ENCODE assay signal across 8 cellular contexts in genomic region chr1:44721521-44722361, GRCh38. TPM values are rescaled to one million over a fixed set of nuclear protein-coding genes. Genes with fewer than 3 reads are reported as not detected.
DNase-seq lines count a peak whose midpoint lies in the region; ATAC-seq and TF ChIP-seq lines count a peak whose summit lies in the region.

No MANE protein-coding gene starts in this region.

- intact Hi-C loops in left ventricle myocardium superior (cut with micrococcal nuclease), result no loop called here

- no peak for TF ChIP-seq RAD21 in Ishikawa (IDR thresholded peaks at IDR 0.05; ENCODE audit: low read depth)

- H3K27ac ChIP-seq in RWPE2 (ENCODE audit: poor library complexity, severe bottlenecking), result peak overlapping the region; percentile 49
- peak overlapping the region; percentile 69 for H3K27ac ChIP-seq in smooth muscle cell (ENCODE audit: low read depth)

- TF ChIP-seq EP300 in Ishikawa (IDR thresholded peaks at IDR 0.05; ENCODE audit: borderline replicate concordance), result peak; percentile 67; the same call in 1 of the 2 replicates

- 38% methylated on average over 14 of the region's 14 CpGs for WGBS in smooth muscle cell (ENCODE audit: low lambda C conversion rate)

- no peaks in the 10 kb centered on the region for H4K20me1 ChIP-seq in smooth muscle cell (ENCODE audit: low read depth)

- ATAC-seq in GM21786 (IDR thresholded peaks at IDR 0.05; ENCODE audit: unreplicated experiment) (peak; percentile 72), RWPE2 (ENCODE audit: low read depth) (peak; percentile 94), left ventricle myocardium superior (peak; percentile 74)

- H3K4me2 ChIP-seq in smooth muscle cell, result peak overlapping the region; percentile 48

- no peak overlapping the region for H3K4me3 ChIP-seq in RWPE2 (ENCODE audit: severe bottlenecking)
- H3K4me3 ChIP-seq in smooth muscle cell, result no peak overlapping the region

- H3F3A ChIP-seq in smooth muscle cell (ENCODE audit: low read depth), result no peaks in the 10 kb centered on the region

- no peaks in the 10 kb centered on the region for H3K79me2 ChIP-seq in smooth muscle cell (ENCODE audit: low read depth)

- H2AFZ ChIP-seq in smooth muscle cell (ENCODE audit: low read depth), result no peak overlapping the region

- peaks cover 2% of the 10 kb centered on the region for H3K4me1 ChIP-seq in RWPE2 (ENCODE audit: insufficient read depth, poor library complexity, severe bottlenecking)
- no peaks in the 10 kb centered on the region for H3K4me1 ChIP-seq in smooth muscle cell (ENCODE audit: low read depth)

- no peaks in the 10 kb centered on the region for H3K36me3 ChIP-seq in RWPE2 (ENCODE audit: low read depth)
- H3K36me3 ChIP-seq in smooth muscle cell (ENCODE audit: low read depth), result no peaks in the 10 kb centered on the region

- no peak overlapping the region for H3K9ac ChIP-seq in smooth muscle cell (ENCODE audit: low read depth)

- H3K27me3 ChIP-seq in RWPE2 (ENCODE audit: insufficient read depth, poor library complexity, severe bottlenecking), result no peaks in the 10 kb centered on the region
- no peaks in the 10 kb centered on the region for H3K27me3 ChIP-seq in smooth muscle cell (ENCODE audit: low read depth)

- H3K9me3 ChIP-seq in RWPE2 (ENCODE audit: severe bottlenecking), result no peaks in the 10 kb centered on the region
- H3K9me3 ChIP-seq in smooth muscle cell (replicated peaks; ENCODE audit: low read depth), result no peaks in the 10 kb centered on the region

- no peak for TF ChIP-seq CTCF in RWPE2 (IDR thresholded peaks at IDR 0.05; ENCODE audit: poor library complexity, severe bottlenecking)
- no peak for TF ChIP-seq CTCF in smooth muscle cell (IDR thresholded peaks at IDR 0.05; ENCODE audit: borderline replicate concordance, insufficient read depth, poor library complexity, severe bottlenecking)

- DNase-seq in GDM1 (lab: John Stamatoyannopoulos, UW) (peak; percentile 89), RWPE2 (ENCODE audit: low spot score) (peak; percentile 87), left ventricle myocardium superior (no peak), smooth muscle cell (lab: John Stamatoyannopoulos, UW; ENCODE audit: unreplicated experiment) (no peak), mesenteric fat pad (ENCODE audit: low spot score) (no peak)
- peak; percentile 83 for DNase-seq in activated naive CD4-positive, alpha-beta T cell treated with Interleukin-2 at 50 U/mL for 16 hours

TF ChIP-seq in Ishikawa, 13 proteins besides CTCF, POLR2A, EP300 and RAD21:
- TF ChIP-seq YY1 (IDR thresholded peaks at IDR 0.05; ENCODE audit: low read depth) (peak; percentile 68; the same call in 1 of the 2 replicates), CEBPB (IDR thresholded peaks at IDR 0.05) (0 out of 2 replicates have a peak, but pooled peaks have one; percentile 29), NFIC (IDR thresholded peaks at IDR 0.05) (peak; percentile 48), FOXM1 (IDR thresholded peaks at IDR 0.05; ENCODE audit: borderline replicate concordance, low read depth) (0 out of 2 replicates have a peak, but pooled peaks have one; percentile 48), EGR1 (IDR thresholded peaks at IDR 0.05) (0 out of 2 replicates have a peak, but pooled peaks have one; percentile 37), TEAD4 (IDR thresholded peaks at IDR 0.05) (peak; percentile 74; the same call in 1 of the 2 replicates), MAX (IDR thresholded peaks at IDR 0.05) (peak; percentile 53; the same call in 1 of the 2 replicates), TCF12 (IDR thresholded peaks at IDR 0.05; ENCODE audit: low read depth) (peak; percentile 90), CREB1 (IDR thresholded peaks at IDR 0.05; ENCODE audit: low read depth) (no peak)
- TF ChIP-seq, protein P1, sequence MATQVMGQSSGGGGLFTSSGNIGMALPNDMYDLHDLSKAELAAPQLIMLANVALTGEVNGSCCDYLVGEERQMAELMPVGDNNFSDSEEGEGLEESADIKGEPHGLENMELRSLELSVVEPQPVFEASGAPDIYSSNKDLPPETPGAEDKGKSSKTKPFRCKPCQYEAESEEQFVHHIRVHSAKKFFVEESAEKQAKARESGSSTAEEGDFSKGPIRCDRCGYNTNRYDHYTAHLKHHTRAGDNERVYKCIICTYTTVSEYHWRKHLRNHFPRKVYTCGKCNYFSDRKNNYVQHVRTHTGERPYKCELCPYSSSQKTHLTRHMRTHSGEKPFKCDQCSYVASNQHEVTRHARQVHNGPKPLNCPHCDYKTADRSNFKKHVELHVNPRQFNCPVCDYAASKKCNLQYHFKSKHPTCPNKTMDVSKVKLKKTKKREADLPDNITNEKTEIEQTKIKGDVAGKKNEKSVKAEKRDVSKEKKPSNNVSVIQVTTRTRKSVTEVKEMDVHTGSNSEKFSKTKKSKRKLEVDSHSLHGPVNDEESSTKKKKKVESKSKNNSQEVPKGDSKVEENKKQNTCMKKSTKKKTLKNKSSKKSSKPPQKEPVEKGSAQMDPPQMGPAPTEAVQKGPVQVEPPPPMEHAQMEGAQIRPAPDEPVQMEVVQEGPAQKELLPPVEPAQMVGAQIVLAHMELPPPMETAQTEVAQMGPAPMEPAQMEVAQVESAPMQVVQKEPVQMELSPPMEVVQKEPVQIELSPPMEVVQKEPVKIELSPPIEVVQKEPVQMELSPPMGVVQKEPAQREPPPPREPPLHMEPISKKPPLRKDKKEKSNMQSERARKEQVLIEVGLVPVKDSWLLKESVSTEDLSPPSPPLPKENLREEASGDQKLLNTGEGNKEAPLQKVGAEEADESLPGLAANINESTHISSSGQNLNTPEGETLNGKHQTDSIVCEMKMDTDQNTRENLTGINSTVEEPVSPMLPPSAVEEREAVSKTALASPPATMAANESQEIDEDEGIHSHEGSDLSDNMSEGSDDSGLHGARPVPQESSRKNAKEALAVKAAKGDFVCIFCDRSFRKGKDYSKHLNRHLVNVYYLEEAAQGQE (IDR thresholded peaks at IDR 0.05; ENCODE audit: low read depth), result no peak

RNA-seq across cellular contexts. Expression of gene RNU5D-1, which starts 9.2 kb away (rescaled TPM):
- total RNA-seq in left ventricle myocardium superior (not detected), smooth muscle cell (not detected in 2 replicates), mesenteric fat pad (not detected)
- polyA plus RNA-seq in smooth muscle cell, result not detected in 2 replicates

RNA-seq across cellular contexts. Expression of gene KIF2C, which starts 17.9 kb away (rescaled TPM):
- total RNA-seq in left ventricle myocardium superior, result 0.87 TPM
- total RNA-seq in smooth muscle cell, result 5.7 and 9.2 TPM in 2 replicates
- 6.8 and 8.5 TPM in 2 replicates for polyA plus RNA-seq in smooth muscle cell
- 0.26 TPM for total RNA-seq in mesenteric fat pad

RNA-seq across cellular contexts. Expression of gene ARMH1, which starts 47.2 kb away (rescaled TPM):
- total RNA-seq in left ventricle myocardium superior (0.92 TPM), smooth muscle cell (1.5 and 4.8 TPM in 2 replicates), mesenteric fat pad (1.9 TPM)
- 8.3 and 10.1 TPM in 2 replicates for polyA plus RNA-seq in smooth muscle cell

RNA-seq across cellular contexts. Expression of gene TMEM53, which starts 47.5 kb away (rescaled TPM):
- 9.1 TPM for total RNA-seq in left ventricle myocardium superior
- total RNA-seq in smooth muscle cell, result 8.1 and 8.6 TPM in 2 replicates
- polyA plus RNA-seq in smooth muscle cell, result 13.0 and 15.5 TPM in 2 replicates
- 16.8 TPM for total RNA-seq in mesenteric fat pad

RNA-seq across cellular contexts. Expression of gene RPS8, which starts 53.6 kb away (rescaled TPM):
- total RNA-seq in left ventricle myocardium superior, result 727 TPM
- total RNA-seq in smooth muscle cell, result 2,002 and 2,330 TPM in 2 replicates
- 478 and 530 TPM in 2 replicates for polyA plus RNA-seq in smooth muscle cell
- 1,343 TPM for total RNA-seq in mesenteric fat pad

Comparison
In these comparisons a context has a peak if more than half of its experiments do, and no peak if none do; other contexts are left out.
1. DNase-seq: peak in GDM1 (single experiment), RWPE2 (single experiment) and activated naive CD4-positive, alpha-beta T cell treated with Interleukin-2 at 50 U/mL for 16 hours (single experiment); none in left ventricle myocardium superior (single experiment), smooth muscle cell (single experiment) and mesenteric fat pad (single experiment).
2. Peak in every context shown above with its lines, with median percentiles within 50 percentile points of each other: ATAC-seq.